8 cellular contexts compared by ENCODE assay signal in the genomic region with DNA sequence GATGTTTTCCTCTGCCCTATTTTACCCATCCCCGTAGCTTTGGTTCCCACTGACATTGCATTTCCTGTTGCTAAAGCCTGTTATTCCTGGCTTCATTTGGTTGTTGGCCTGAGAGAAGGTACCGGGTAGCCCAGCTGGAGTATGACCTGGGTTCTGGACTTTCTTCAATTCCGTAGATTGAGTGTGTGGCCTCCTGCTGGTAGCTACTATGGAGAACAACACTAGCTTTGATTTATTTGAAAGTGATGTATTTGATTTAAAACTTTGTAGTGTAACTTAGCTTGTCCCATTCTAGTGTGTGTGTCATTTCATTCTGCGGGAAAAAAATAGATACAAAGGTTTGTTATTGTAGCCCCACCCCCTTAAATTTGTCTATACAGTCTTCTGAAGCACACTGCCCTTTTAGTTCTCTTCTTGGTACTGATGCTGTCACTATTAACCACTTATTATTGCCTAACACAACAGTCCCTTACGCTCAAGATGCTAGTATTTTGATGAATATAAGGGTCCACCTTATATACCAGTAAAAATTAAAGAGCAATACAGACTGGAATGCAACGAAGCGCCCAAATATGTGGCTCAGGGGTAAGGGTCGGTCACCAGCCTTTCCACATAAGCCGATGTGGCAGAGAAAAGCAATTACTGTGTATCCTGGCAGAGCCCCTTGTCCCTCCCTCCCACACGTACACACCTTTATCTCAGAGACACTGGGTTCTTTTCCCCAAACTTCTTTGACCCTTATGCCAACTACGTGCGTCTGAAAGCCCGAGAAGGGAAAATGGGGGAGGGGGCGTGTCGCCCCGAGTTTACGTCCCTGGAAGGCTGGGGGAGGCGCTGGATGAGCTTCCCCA. TPM values are rescaled to one million over a fixed set of nuclear protein-coding genes. Genes with fewer than 3 reads are reported as not detected.
A peak's percentile ranks its signal among the peaks of the same experiment; 100 is the strongest.
DNase-seq lines count a peak whose midpoint lies in the region; ATAC-seq and TF ChIP-seq lines count a peak whose summit lies in the region.

No MANE protein-coding gene starts in this region.

- H3K27me3 ChIP-seq in lower lobe of right lung (ENCODE audit: low read depth) (no peaks in the 10 kb centered on the region), testis (no peaks in the 10 kb centered on the region)

- H3K36me3 ChIP-seq in lower lobe of right lung (peaks cover 35% of the 10 kb centered on the region), testis (ENCODE audit: low read depth, missing control alignments) (no peaks in the 10 kb centered on the region)

- ATAC-seq in HG02678 (IDR thresholded peaks at IDR 0.05; ENCODE audit: unreplicated experiment) (peak; percentile 6), lower lobe of right lung (peak; percentile 6 to 39)

- peak overlapping the region; percentile 92 for H3K4me3 ChIP-seq in lower lobe of right lung
- H3K4me3 ChIP-seq in testis = peak overlapping the region; percentile 87 to 89

- H3K9me3 ChIP-seq in lower lobe of right lung (no peaks in the 10 kb centered on the region), testis (no peaks in the 10 kb centered on the region)

- H3K27ac ChIP-seq in lower lobe of right lung (peak overlapping the region; percentile 89), testis (peak overlapping the region; percentile 96)

- DNase-seq in NCI-H1092 treated with DMSO at 0.1 percent for 48 hours (lab: John Stamatoyannopoulos, UW) (peak; percentile 1), NCI-H1092 (lab: John Stamatoyannopoulos, UW) (no peak), RPMI7951 (ENCODE audit: low read depth) (peak; percentile 56), dermis microvascular lymphatic vessel endothelial cell (ENCODE audit: low read depth in 2 of 2) (peak; percentile 66), lower lobe of right lung (no peak), testis (peak; percentile 40), cortex of kidney (lab: John Stamatoyannopoulos, UW) (no peak)

- TF ChIP-seq CTCF in lower lobe of right lung (IDR thresholded peaks at IDR 0.05) (peak; percentile 23), testis (IDR thresholded peaks at IDR 0.05) (peak; percentile 42 to 54 (median 46))

- WGBS in testis, 2 donors = 2 to 5% methylated on average over 10 to 18 of the region's 18 CpGs

- no peak for TF ChIP-seq POLR2A in testis (IDR thresholded peaks at IDR 0.05)

- H3K4me1 ChIP-seq in lower lobe of right lung (peaks cover 31% of the 10 kb centered on the region), testis (peaks cover 48% of the 10 kb centered on the region)

- intact Hi-C loops in lower lobe of right lung (cut with DNase I) (no loop called here), testis (cut with DNase I; ENCODE audit: low total_unique reads) (no loop called here)

RNA-seq across cellular contexts. Expression of gene MOV10, which starts 0.6 kb away (rescaled TPM):
- 36.3 and 56.7 TPM in 2 replicates for total RNA-seq in RPMI7951 (2014; rRNA removed; shearing (Covaris generic))
- total RNA-seq in dermis microvascular lymphatic vessel endothelial cell (37.5 and 58.7 TPM in 2 replicates), lower lobe of right lung (72.3 TPM), testis (100 to 1,000 TPM; 240 to 245 TPM)
- polyA plus RNA-seq in testis (ENCODE audit: insufficient read depth, low read depth, low replicate concordance) = 137 TPM

RNA-seq across cellular contexts. Expression of gene RHOC, which starts 33.1 kb away (rescaled TPM):
- 525 and 582 TPM in 2 replicates for total RNA-seq in RPMI7951 (2014; rRNA removed; shearing (Covaris generic))
- total RNA-seq in dermis microvascular lymphatic vessel endothelial cell (559 and 569 TPM in 2 replicates), lower lobe of right lung (126 TPM), testis (100 to 1,000 TPM; 191 to 294 TPM)
- 225 TPM for polyA plus RNA-seq in testis (ENCODE audit: insufficient read depth, low read depth, low replicate concordance)

RNA-seq across cellular contexts. Expression of gene PPM1J, which starts 41.3 kb away (rescaled TPM):
- total RNA-seq in RPMI7951 (2014; rRNA removed; shearing (Covaris generic)) = 0.29 and 0.84 TPM in 2 replicates
- total RNA-seq in dermis microvascular lymphatic vessel endothelial cell = 0.64 and 0.76 TPM in 2 replicates
- 0.30 TPM for total RNA-seq in lower lobe of right lung
- 10 to 100 TPM; 45.5 to 88.7 TPM for total RNA-seq in testis
- polyA plus RNA-seq in testis (ENCODE audit: insufficient read depth, low read depth, low replicate concordance) = 69.5 TPM

RNA-seq across cellular contexts. Expression of gene CAPZA1, which starts 54.2 kb away (rescaled TPM):
- 251 and 265 TPM in 2 replicates for total RNA-seq in RPMI7951 (2014; rRNA removed; shearing (Covaris generic))
- 171 and 180 TPM in 2 replicates for total RNA-seq in dermis microvascular lymphatic vessel endothelial cell
- 143 TPM for total RNA-seq in lower lobe of right lung
- total RNA-seq in testis = 100 to 1,000 TPM; 144 to 148 TPM
- 120 TPM for polyA plus RNA-seq in testis (ENCODE audit: insufficient read depth, low read depth, low replicate concordance)

RNA-seq across cellular contexts. Expression of gene ST7L, which starts 54.9 kb away (rescaled TPM):
- total RNA-seq in RPMI7951 (2014; rRNA removed; shearing (Covaris generic)) = 27.4 and 31.5 TPM in 2 replicates
- 10.3 and 12.9 TPM in 2 replicates for total RNA-seq in dermis microvascular lymphatic vessel endothelial cell
- 18.8 TPM for total RNA-seq in lower lobe of right lung
- 10 to 100 TPM; 59.1 to 97.2 TPM for total RNA-seq in testis
- 125 TPM for polyA plus RNA-seq in testis (ENCODE audit: insufficient read depth, low read depth, low replicate concordance)

Comparison
In these comparisons a context has a peak if more than half of its experiments do, and no peak if none do; other contexts are left out.
1. DNase-seq: peak in NCI-H1092 treated with DMSO at 0.1 percent for 48 hours (single experiment), RPMI7951 (single experiment), dermis microvascular lymphatic vessel endothelial cell (2 of 2) and testis (single experiment); none in NCI-H1092 (single experiment), lower lobe of right lung (single experiment) and cortex of kidney (single experiment).
2. RNA of gene PPM1J, which starts 41.3 kb away (total RNA-seq): 45.5 to 88.7 TPM in testis; 0.29 to 0.84 TPM in RPMI7951, 0.64 to 0.76 TPM in dermis microvascular lymphatic vessel endothelial cell and 0.30 TPM in lower lobe of right lung (single experiment); every median in the first group is over 10 times any median in the second.